Comparison of ENCODE assay signal across 18 cellular contexts in genomic region chr9:17081814-17082213, GRCh38.
"Had no signal": no experiment of that assay in that cellular context is flagged by ENCODE, and none has a peak within 500 bp of the region (broad histone marks: within the 10 kb centered on the region; RNA-seq: fewer than 3 reads in every experiment).

No MANE protein-coding gene starts in this region.

- H3K27ac Mint-ChIP-seq: activated CD4-positive, alpha-beta T cell treated with anti-CD3 and anti-CD28 coated beads, Interleukin-2, amount 10 ng/mL, durations not matched to agents 24 days and 14 days; activated CD8-positive, alpha-beta T cell treated with anti-CD3 and anti-CD28 coated beads for 36 hours; activated naive CD8-positive, alpha-beta T cell treated with anti-CD3 and anti-CD28 coated beads, Interleukin-2, amount 10 ng/mL, durations not matched to agents 7 days and 5 days; activated T-helper 17 cell treated with anti-CD3 and anti-CD28 coated beads, Interleukin-2, amount 50 U/mL, for 72 hours; T-cell had no signal

- H3K4me3 ChIP-seq: coronary artery, lower lobe of right lung, right lobe of liver had no signal

- H3K4me1 ChIP-seq: lower lobe of right lung, right lobe of liver had no signal

- H3K36me3 ChIP-seq: brain microvascular endothelial cell, lower lobe of right lung, right lobe of liver had no signal

- H3K27me3 ChIP-seq: brain microvascular endothelial cell, right lobe of liver had no signal

- H3K36me3 Mint-ChIP-seq: activated naive CD8-positive, alpha-beta T cell treated with anti-CD3 and anti-CD28 coated beads, Interleukin-2, amount 10 ng/mL, durations not matched to agents 7 days and 5 days; T-cell had no signal

- ATAC-seq: activated CD8-positive, alpha-beta T cell treated with anti-CD3 and anti-CD28 coated beads for 36 hours; activated T-helper 17 cell treated with anti-CD3 and anti-CD28 coated beads, Interleukin-2, amount 50 U/mL, for 72 hours; left colon; lower lobe of right lung; right lobe of liver; T-cell had no signal

- H3K27me3 Mint-ChIP-seq: activated CD4-positive, alpha-beta T cell treated with anti-CD3 and anti-CD28 coated beads, Interleukin-2, amount 10 ng/mL, durations not matched to agents 24 days and 14 days; activated CD8-positive, alpha-beta T cell treated with anti-CD3 and anti-CD28 coated beads for 36 hours; activated naive CD8-positive, alpha-beta T cell treated with anti-CD3 and anti-CD28 coated beads, Interleukin-2, amount 10 ng/mL, durations not matched to agents 7 days and 5 days; activated T-helper 17 cell treated with anti-CD3 and anti-CD28 coated beads, Interleukin-2, amount 50 U/mL, for 72 hours; T-cell had no signal

- H3K4me1 Mint-ChIP-seq: activated CD4-positive, alpha-beta T cell treated with anti-CD3 and anti-CD28 coated beads, Interleukin-2, amount 10 ng/mL, durations not matched to agents 24 days and 14 days; activated naive CD8-positive, alpha-beta T cell treated with anti-CD3 and anti-CD28 coated beads, Interleukin-2, amount 10 ng/mL, durations not matched to agents 7 days and 5 days; activated T-helper 17 cell treated with anti-CD3 and anti-CD28 coated beads, Interleukin-2, amount 50 U/mL, for 72 hours; T-cell had no signal

- H3K9me3 Mint-ChIP-seq: activated CD4-positive, alpha-beta T cell treated with anti-CD3 and anti-CD28 coated beads, Interleukin-2, amount 10 ng/mL, durations not matched to agents 24 days and 14 days; activated CD8-positive, alpha-beta T cell treated with anti-CD3 and anti-CD28 coated beads for 36 hours; activated naive CD8-positive, alpha-beta T cell treated with anti-CD3 and anti-CD28 coated beads, Interleukin-2, amount 10 ng/mL, durations not matched to agents 7 days and 5 days had no signal

- H3K9me3 ChIP-seq: lower lobe of right lung, right lobe of liver had no signal

- H3K27ac ChIP-seq: brain microvascular endothelial cell, coronary artery, lower lobe of right lung, right lobe of liver had no signal

- H3K4me3 Mint-ChIP-seq: activated CD4-positive, alpha-beta T cell treated with anti-CD3 and anti-CD28 coated beads, Interleukin-2, amount 10 ng/mL, durations not matched to agents 24 days and 14 days; activated CD8-positive, alpha-beta T cell treated with anti-CD3 and anti-CD28 coated beads for 36 hours; activated naive CD8-positive, alpha-beta T cell treated with anti-CD3 and anti-CD28 coated beads, Interleukin-2, amount 10 ng/mL, durations not matched to agents 7 days and 5 days; activated T-helper 17 cell treated with anti-CD3 and anti-CD28 coated beads, Interleukin-2, amount 50 U/mL, for 72 hours; T-cell had no signal

- DNase-seq: activated CD4-positive, alpha-beta T cell treated with anti-CD3 and anti-CD28 coated beads, Interleukin-2, amount 10 ng/mL, durations not matched to agents 24 days and 14 days; activated CD8-positive, alpha-beta T cell treated with anti-CD3 and anti-CD28 coated beads for 36 hours; activated naive CD4-positive, alpha-beta T cell treated with Interleukin-2 at 50 U/mL for 16 hours; activated naive CD8-positive, alpha-beta T cell treated with anti-CD3 and anti-CD28 coated beads, Interleukin-2, amount 10 ng/mL, durations not matched to agents 7 days and 5 days; activated T-cell treated with anti-CD3 and anti-CD28 coated beads, Interleukin-2, amount 50 U/mL, for 1 hour; central memory CD4-positive, alpha-beta T cell; erythroblast; foreskin melanocyte; hypothalamus; lower lobe of right lung; right lobe of liver; small intestine; stimulated activated naive CD4-positive, alpha-beta T cell; T-cell had no signal
